18 cellular contexts compared by ENCODE assay signal in the genomic region with DNA sequence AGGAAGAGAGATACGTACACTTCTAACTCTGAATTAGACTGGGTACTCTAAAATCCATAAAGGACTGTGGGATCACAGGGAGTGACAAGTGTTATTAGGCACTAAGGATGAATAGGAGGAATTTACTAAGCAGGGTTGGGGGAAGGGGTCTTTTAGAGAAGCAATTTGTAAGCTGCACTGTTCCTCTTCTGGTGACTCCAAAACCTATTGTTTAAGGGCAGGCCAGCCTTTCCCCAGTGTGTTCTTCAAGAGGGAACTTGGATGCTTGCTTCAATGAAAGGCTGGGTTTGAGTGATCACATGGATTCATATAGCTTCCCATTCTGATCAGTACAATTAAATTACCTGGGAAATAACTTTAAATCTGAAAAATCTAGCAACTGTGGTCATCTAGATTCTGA.
"Had no signal": no experiment of that assay in that cellular context is flagged by ENCODE, and none has a peak within 500 bp of the region (broad histone marks: within the 10 kb centered on the region; RNA-seq: fewer than 3 reads in every experiment).

No MANE protein-coding gene starts in this region.

- ATAC-seq: left colon; stimulated activated naive B cell treated with anti-CD40 and anti-IgM and Interleukin-4, amounts not matched to agents 10 μg/mL and 1 μg/mL and 100 μg/mL, for 72 hours had no signal

- H3K4me3 Mint-ChIP-seq: activated CD4-positive, alpha-beta memory T cell treated with anti-CD3 and anti-CD28 coated beads for 36 hours; activated naive CD8-positive, alpha-beta T cell treated with anti-CD3 and anti-CD28 coated beads for 36 hours; memory B cell; stimulated activated naive B cell treated with anti-CD40 and anti-IgM and Interleukin-4, amounts not matched to agents 10 μg/mL and 1 μg/mL and 100 μg/mL, for 72 hours had no signal

- H3K4me3 ChIP-seq: esophagus muscularis mucosa, sigmoid colon, smooth muscle cell had no signal

- H3K4me1 ChIP-seq: esophagus muscularis mucosa, sigmoid colon had no signal

- H3K27me3 ChIP-seq: esophagus muscularis mucosa, sigmoid colon had no signal

- H3K27ac ChIP-seq: esophagus muscularis mucosa, sigmoid colon had no signal

- H3K9me3 Mint-ChIP-seq: activated CD4-positive, alpha-beta memory T cell treated with anti-CD3 and anti-CD28 coated beads for 36 hours; activated naive CD8-positive, alpha-beta T cell treated with anti-CD3 and anti-CD28 coated beads for 36 hours; memory B cell; stimulated activated naive B cell treated with anti-CD40 and anti-IgM and Interleukin-4, amounts not matched to agents 10 μg/mL and 1 μg/mL and 100 μg/mL, for 72 hours had no signal

- H3K9me3 ChIP-seq: esophagus muscularis mucosa, sigmoid colon had no signal

- FAIRE-seq: astrocyte, colon, frontal cortex had no signal

- H3K27ac Mint-ChIP-seq: activated CD4-positive, alpha-beta memory T cell treated with anti-CD3 and anti-CD28 coated beads for 36 hours; activated naive CD8-positive, alpha-beta T cell treated with anti-CD3 and anti-CD28 coated beads for 36 hours; stimulated activated naive B cell treated with anti-CD40 and anti-IgM and Interleukin-4, amounts not matched to agents 10 μg/mL and 1 μg/mL and 100 μg/mL, for 72 hours had no signal

- DNase-seq: activated CD4-positive, alpha-beta memory T cell treated with anti-CD3 and anti-CD28 coated beads for 36 hours; activated CD4-positive, alpha-beta T cell treated with anti-CD3 and anti-CD28 coated beads for 48 hours; activated naive CD8-positive, alpha-beta T cell treated with anti-CD3 and anti-CD28 coated beads for 36 hours; central memory CD4-positive, alpha-beta T cell; effector memory CD4-positive, alpha-beta T cell; hypothalamus; islet precursor cell; left colon; sigmoid colon; stimulated activated CD4-positive, alpha-beta T cell treated with anti-CD3 and anti-CD28 coated beads, Interleukin-15, amount 100 ng/mL, for 24 hours; stimulated activated naive B cell treated with anti-CD40 and anti-IgM and Interleukin-4, amounts not matched to agents 10 μg/mL and 1 μg/mL and 100 μg/mL, for 72 hours; T1000 had no signal

- H3K27me3 Mint-ChIP-seq: activated CD4-positive, alpha-beta memory T cell treated with anti-CD3 and anti-CD28 coated beads for 36 hours; activated naive CD8-positive, alpha-beta T cell treated with anti-CD3 and anti-CD28 coated beads for 36 hours; memory B cell; stimulated activated naive B cell treated with anti-CD40 and anti-IgM and Interleukin-4, amounts not matched to agents 10 μg/mL and 1 μg/mL and 100 μg/mL, for 72 hours had no signal

- H3K4me2 ChIP-seq: smooth muscle cell had no signal
